16 cellular contexts compared by ENCODE assay signal in the genomic region with DNA sequence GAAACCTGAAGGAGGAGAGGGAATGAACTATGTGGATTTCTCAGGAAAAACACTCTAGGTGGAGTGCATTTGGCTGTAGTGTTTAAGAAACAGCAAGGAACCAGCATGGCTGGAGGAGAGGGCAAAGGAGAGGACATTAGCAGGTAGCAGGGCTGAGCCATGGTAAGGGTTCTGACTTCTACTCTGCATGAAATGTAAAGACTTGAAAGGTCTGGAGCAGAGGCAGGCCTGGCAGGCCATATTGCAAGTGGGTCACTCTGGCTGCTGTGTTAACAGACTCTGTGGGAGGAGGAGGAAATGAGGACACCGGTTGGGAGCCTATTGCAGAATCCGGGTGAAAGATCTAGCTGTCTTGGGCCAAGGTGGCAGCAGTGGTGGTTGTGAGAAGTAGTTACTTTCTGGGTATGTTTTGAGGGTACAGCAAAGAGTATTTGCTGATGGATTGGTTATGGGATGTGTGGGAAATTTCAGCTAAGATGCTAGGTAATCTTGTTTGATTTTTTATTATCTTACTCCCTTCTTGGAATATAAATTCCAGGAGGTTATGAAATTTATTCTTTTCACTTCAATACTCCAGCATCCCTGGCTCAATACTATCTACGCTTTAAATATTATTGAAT.
DNase-seq lines count a peak whose midpoint lies in the region; ATAC-seq and TF ChIP-seq lines count a peak whose summit lies in the region.
"Had no signal": no experiment of that assay in that cellular context is flagged by ENCODE, and none has a peak within 500 bp of the region (broad histone marks: within the 10 kb centered on the region; RNA-seq: fewer than 3 reads in every experiment).

No MANE protein-coding gene starts in this region.

- no peaks in the 10 kb centered on the region for H3K36me3 ChIP-seq in mucosa of descending colon (ENCODE audit: low read depth)
- peaks cover 0 to 1% of the 10 kb centered on the region in 2 experiments for H3K36me3 ChIP-seq in trophoblast cell (ENCODE audit: control insufficient read depth in 1 of 2, insufficient read depth in 2 of 2, low read length in 2 of 2)
- H3K36me3 ChIP-seq: SJCRH30 had no signal

- H3K9ac ChIP-seq in trophoblast cell (ENCODE audit: low read length): no peak overlapping the region

- peaks cover 2% of the 10 kb centered on the region for H3K9me3 Mint-ChIP-seq in Calu3 (ENCODE audit: low read depth, unreplicated experiment)
- H3K9me3 Mint-ChIP-seq: activated naive CD8-positive, alpha-beta T cell treated with anti-CD3 and anti-CD28 coated beads, Interleukin-2, amount 50 U/mL, for 24 hours; activated T-cell treated with anti-CD3 and anti-CD28 coated beads, Interleukin-2, amount 50 U/mL, for 4 hours had no signal

- H2BK12ac ChIP-seq in trophoblast cell (ENCODE audit: low read length): no peak overlapping the region

- no TSS peak for BruUV-seq in Calu3 (replicated peaks; lab: Mats Ljungman, UMichigan)

- H3K27me3 Mint-ChIP-seq in Calu3 (ENCODE audit: unreplicated experiment): no peaks in the 10 kb centered on the region

- no peak overlapping the region for H3K27ac ChIP-seq in trophoblast cell (ENCODE audit: low read depth, low read length)
- no peak overlapping the region for H3K27ac ChIP-seq in RWPE1
- H3K27ac ChIP-seq: epithelial cell of prostate, SJCRH30 had no signal

- no peak overlapping the region for H3K4ac ChIP-seq in trophoblast cell (ENCODE audit: low read depth, low read length)

- H3K4me3 Mint-ChIP-seq in Calu3 (ENCODE audit: low read depth, unreplicated experiment): no peak overlapping the region
- H3K4me3 Mint-ChIP-seq: activated naive CD8-positive, alpha-beta T cell treated with anti-CD3 and anti-CD28 coated beads, Interleukin-2, amount 50 U/mL, for 24 hours; activated T-cell treated with anti-CD3 and anti-CD28 coated beads, Interleukin-2, amount 50 U/mL, for 4 hours had no signal

- no peak overlapping the region for H3K18ac ChIP-seq in trophoblast cell (ENCODE audit: low read length)

- no peaks in the 10 kb centered on the region for H3K27me3 ChIP-seq in trophoblast cell (ENCODE audit: insufficient read depth, low read length)
- H3K27me3 ChIP-seq: SJCRH30 had no signal

- no peak overlapping the region for H2AK5ac ChIP-seq in trophoblast cell (ENCODE audit: low read length)

- H3K9me3 ChIP-seq in mucosa of descending colon: no peaks in the 10 kb centered on the region
- H3K9me3 ChIP-seq in trophoblast cell (ENCODE audit: insufficient read depth, low read depth, low read length): no peaks in the 10 kb centered on the region
- H3K9me3 ChIP-seq: SJCRH30 had no signal

- peaks cover 13% of the 10 kb centered on the region for H3K4me1 ChIP-seq in mucosa of descending colon (ENCODE audit: low read depth)
- peaks cover 4 to 6% of the 10 kb centered on the region in 2 experiments for H3K4me1 ChIP-seq in trophoblast cell (ENCODE audit: control insufficient read depth in 1 of 2, insufficient read depth in 2 of 2, low read length in 2 of 2)

- no peak overlapping the region for H4K8ac ChIP-seq in trophoblast cell (ENCODE audit: low read depth, low read length)

- H4K12ac ChIP-seq in trophoblast cell (ENCODE audit: low read depth, low read length): no peak overlapping the region

- peaks cover 4% of the 10 kb centered on the region for H3K79me1 ChIP-seq in trophoblast cell (ENCODE audit: low read length)

- DNase-seq in Calu3 (no peak), NCI-H69 (lab: John Stamatoyannopoulos, UW) (peak; percentile 27), cerebellar cortex (ENCODE audit: low spot score) (peak; percentile 74), mucosa of descending colon (peak in 2 of 3 donors; percentile 36 to 38), trophoblast cell (no peak), GM19238 (ENCODE audit: insufficient read length, low spot score) (no peak), RWPE1 (ENCODE audit: low spot score) (no peak)
- DNase-seq in stimulated activated CD4-positive, alpha-beta T cell treated with anti-CD3 and anti-CD28 coated beads, Interleukin-4, amount 100 ng/mL, for 24 hours: no peak
- DNase-seq: activated CD4-positive, alpha-beta T cell treated with anti-CD3 and anti-CD28 coated beads, Interleukin-2, amount 50 U/mL, for 1 hour; activated naive CD8-positive, alpha-beta T cell treated with anti-CD3 and anti-CD28 coated beads, Interleukin-2, amount 50 U/mL, for 24 hours; activated T-cell treated with anti-CD3 and anti-CD28 coated beads, Interleukin-2, amount 50 U/mL, for 4 hours; MM.1S; NCI-H2081 treated with DMSO at 0.1 percent for 48 hours; NCI-H82; SJCRH30 had no signal

- H2AFZ ChIP-seq in trophoblast cell (ENCODE audit: insufficient read depth, low read length, poor library complexity): no peak overlapping the region

- H3K36me3 Mint-ChIP-seq in Calu3 (ENCODE audit: insufficient read depth, unreplicated experiment): peaks cover 5% of the 10 kb centered on the region

- no peak overlapping the region for H2BK5ac ChIP-seq in trophoblast cell (ENCODE audit: low read depth, low read length, poor library complexity)

- no peak for TF ChIP-seq CTCF in Calu3 (IDR thresholded peaks at IDR 0.05; ENCODE audit: unreplicated experiment)
- TF ChIP-seq CTCF in mucosa of descending colon (IDR thresholded peaks at IDR 0.05): no peak
- TF ChIP-seq CTCF in RWPE1 (conservative IDR thresholded peaks at IDR 0.05; ENCODE audit: low read depth): no peak

- CTCF ChIA-PET in Calu3 (lab: Charles Lee): interaction anchor here (0.7 kb wide), 1 partner anchor 35 kb away, joined by 3 read pairs; no protein-coding TSS in a partner anchor
- CTCF ChIA-PET in RWPE1 (lab: Yijun Ruan, JAX): no interaction called here

- no peak overlapping the region for H4K91ac ChIP-seq in trophoblast cell (ENCODE audit: low read depth, low read length)

- intact Hi-C loops in Calu3 (cut with micrococcal nuclease; ENCODE audit: unreplicated experiment): no loop called here
- intact Hi-C loops in mucosa of descending colon (cut with DNase I, micrococcal nuclease): no loop called here

- peak overlapping the region; percentile 22 for H3K27ac Mint-ChIP-seq in Calu3 (ENCODE audit: unreplicated experiment)
- H3K27ac Mint-ChIP-seq: activated naive CD8-positive, alpha-beta T cell treated with anti-CD3 and anti-CD28 coated beads, Interleukin-2, amount 50 U/mL, for 24 hours had no signal

- H3K4me1 Mint-ChIP-seq in Calu3 (ENCODE audit: low read depth, unreplicated experiment): peaks cover 46% of the 10 kb centered on the region
- H3K4me1 Mint-ChIP-seq: activated naive CD8-positive, alpha-beta T cell treated with anti-CD3 and anti-CD28 coated beads, Interleukin-2, amount 50 U/mL, for 24 hours had no signal

- no peak overlapping the region for H3K4me3 ChIP-seq in mucosa of descending colon
- no peak overlapping the region for H3K4me3 ChIP-seq in trophoblast cell (ENCODE audit: low read depth, low read length)
- H3K4me3 ChIP-seq: SJCRH30 had no signal

- no peak overlapping the region for H3K14ac ChIP-seq in trophoblast cell (ENCODE audit: low read length)

- H3K79me2 ChIP-seq in trophoblast cell (ENCODE audit: control insufficient read depth, insufficient read depth, low read length, poor library complexity): no peaks in the 10 kb centered on the region

- no peak overlapping the region for H3K23ac ChIP-seq in trophoblast cell (ENCODE audit: low read length)

- POLR2A ChIA-PET in RWPE1 (lab: Yijun Ruan, JAX; ENCODE audit: low non-redundant PET): no interaction called here

- no CpG with 5 or more reads among the region's 3 CpGs for WGBS in trophoblast cell (ENCODE audit: extremely low coverage, insufficient coverage, insufficient read length)

- peak; percentile 85 for ATAC-seq in mucosa of descending colon
- ATAC-seq: activated naive CD8-positive, alpha-beta T cell treated with anti-CD3 and anti-CD28 coated beads, Interleukin-2, amount 50 U/mL, for 24 hours; activated T-cell treated with anti-CD3 and anti-CD28 coated beads, Interleukin-2, amount 50 U/mL, for 4 hours had no signal

- H2BK120ac ChIP-seq in trophoblast cell (ENCODE audit: insufficient read depth, low read length, poor library complexity): no peak overlapping the region

- H3K4me2 ChIP-seq in trophoblast cell (ENCODE audit: low read length): no peak overlapping the region

Comparison
In these comparisons a context has a peak if more than half of its experiments do, and no peak if none do; other contexts are left out.
1. DNase-seq: peak in NCI-H69 (single experiment), cerebellar cortex (single experiment) and mucosa of descending colon (2 of 3); none in Calu3 (single experiment), trophoblast cell (0 of 2), stimulated activated CD4-positive, alpha-beta T cell treated with anti-CD3 and anti-CD28 coated beads, Interleukin-4, amount 100 ng/mL, for 24 hours (single experiment), GM19238 (single experiment) and RWPE1 (single experiment).